8 cellular contexts compared by ENCODE assay signal in genomic region chr11:65421204-65422103, GRCh38. TPM values are rescaled to one million over a fixed set of nuclear protein-coding genes. Genes with fewer than 3 reads are reported as not detected.
DNase-seq lines count a peak whose midpoint lies in the region; ATAC-seq lines count a peak whose summit lies in the region.

No MANE protein-coding gene starts in this region.

- peak overlapping the region; percentile 98 for H3K27ac Mint-ChIP-seq in activated CD8-positive, alpha-beta memory T cell treated with anti-CD3 and anti-CD28 coated beads, Interleukin-2, amount 10 ng/mL, durations not matched to agents 7 days and 5 days
- peak overlapping the region; percentile 99 for H3K27ac Mint-ChIP-seq in effector memory CD8-positive, alpha-beta T cell

- CTCF ChIA-PET in activated CD8-positive, alpha-beta memory T cell treated with anti-CD3 and anti-CD28 coated beads, Interleukin-2, amount 10 ng/mL, durations not matched to agents 7 days and 5 days (lab: Charles Lee): interaction anchor here (0.7 to 16.5 kb wide), 7 partner anchors 9 to 92 kb away, joined by 3 to 489 read pairs (median 5); partner anchors contain the start of genes FRMD8, MALAT1 and SLC25A45

- DNase-seq in C1 segment of cervical spinal cord (lab: John Stamatoyannopoulos, UW) (peak; percentile 47 to 98 (median 89)), HK-2 (ENCODE audit: unreplicated experiment) (peak; percentile 86), NOMO-1 treated with DMSO at 0.1 percent for 48 hours (lab: John Stamatoyannopoulos, UW; ENCODE audit: unreplicated experiment) (peak; percentile 92), mesenteric fat pad (ENCODE audit: low spot score) (peak; percentile 96), NCI-H1048 (lab: John Stamatoyannopoulos, UW) (no peak)
- DNase-seq in activated CD8-positive, alpha-beta memory T cell treated with anti-CD3 and anti-CD28 coated beads, Interleukin-2, amount 10 ng/mL, durations not matched to agents 7 days and 5 days: peak; percentile 96
- DNase-seq in effector memory CD8-positive, alpha-beta T cell: peak; percentile 78 to 81 (median 80)
- peak; percentile 78 for DNase-seq in stimulated activated CD8-positive, alpha-beta memory T cell treated with anti-CD3 and anti-CD28 coated beads, Interleukin-12 subunit alpha, Interleukin-12 subunit beta, amount 100 ng/mL, for 4 hours (ENCODE audit: low read depth)

- no peaks in the 10 kb centered on the region for H3K9me3 Mint-ChIP-seq in activated CD8-positive, alpha-beta memory T cell treated with anti-CD3 and anti-CD28 coated beads, Interleukin-2, amount 10 ng/mL, durations not matched to agents 7 days and 5 days (ENCODE audit: low read depth)
- no peaks in the 10 kb centered on the region for H3K9me3 Mint-ChIP-seq in effector memory CD8-positive, alpha-beta T cell

- H3K27me3 Mint-ChIP-seq in activated CD8-positive, alpha-beta memory T cell treated with anti-CD3 and anti-CD28 coated beads, Interleukin-2, amount 10 ng/mL, durations not matched to agents 7 days and 5 days: peaks cover 2% of the 10 kb centered on the region
- H3K27me3 Mint-ChIP-seq in effector memory CD8-positive, alpha-beta T cell: no peaks in the 10 kb centered on the region

- ATAC-seq in activated CD8-positive, alpha-beta memory T cell treated with anti-CD3 and anti-CD28 coated beads, Interleukin-2, amount 10 ng/mL, durations not matched to agents 7 days and 5 days: peak; percentile 38
- ATAC-seq in effector memory CD8-positive, alpha-beta T cell (replicated peaks): peak; percentile 51

- peaks cover 40% of the 10 kb centered on the region for H3K36me3 Mint-ChIP-seq in activated CD8-positive, alpha-beta memory T cell treated with anti-CD3 and anti-CD28 coated beads, Interleukin-2, amount 10 ng/mL, durations not matched to agents 7 days and 5 days
- peaks cover 89% of the 10 kb centered on the region for H3K36me3 Mint-ChIP-seq in effector memory CD8-positive, alpha-beta T cell (ENCODE audit: insufficient read depth)

- peaks cover 47% of the 10 kb centered on the region for H3K4me1 Mint-ChIP-seq in activated CD8-positive, alpha-beta memory T cell treated with anti-CD3 and anti-CD28 coated beads, Interleukin-2, amount 10 ng/mL, durations not matched to agents 7 days and 5 days
- H3K4me1 Mint-ChIP-seq in effector memory CD8-positive, alpha-beta T cell (ENCODE audit: low read depth in 2 of 2): peaks cover 71 to 75% of the 10 kb centered on the region in 2 donors

- H3K4me3 Mint-ChIP-seq in activated CD8-positive, alpha-beta memory T cell treated with anti-CD3 and anti-CD28 coated beads, Interleukin-2, amount 10 ng/mL, durations not matched to agents 7 days and 5 days: peak overlapping the region; percentile 94
- H3K4me3 Mint-ChIP-seq in effector memory CD8-positive, alpha-beta T cell: peak overlapping the region; percentile 100

RNA-seq across cellular contexts. Expression of gene NEAT1, which starts 1.1 kb away (rescaled TPM):
- total RNA-seq in activated CD8-positive, alpha-beta memory T cell treated with anti-CD3 and anti-CD28 coated beads, Interleukin-2, amount 10 ng/mL, durations not matched to agents 7 days and 5 days: 100 to 1,000 TPM; 525 to 618 TPM
- 1,527 TPM for total RNA-seq in mesenteric fat pad

RNA-seq across cellular contexts. Expression of gene FRMD8, which starts 35.0 kb away (rescaled TPM):
- total RNA-seq in activated CD8-positive, alpha-beta memory T cell treated with anti-CD3 and anti-CD28 coated beads, Interleukin-2, amount 10 ng/mL, durations not matched to agents 7 days and 5 days: 10 to 100 TPM; 52.0 to 56.7 TPM
- total RNA-seq in mesenteric fat pad: 44.0 TPM

RNA-seq across cellular contexts. Expression of gene SLC25A45, which starts 39.0 kb away (rescaled TPM):
- total RNA-seq in activated CD8-positive, alpha-beta memory T cell treated with anti-CD3 and anti-CD28 coated beads, Interleukin-2, amount 10 ng/mL, durations not matched to agents 7 days and 5 days: 10 to 100 TPM; 19.4 to 25.1 TPM
- total RNA-seq in mesenteric fat pad: 8.7 TPM
